In genomic region chr9:18549772-18550171, GRCh38 we compare ENCODE assay signal across 31 cellular contexts.
"Had no signal": no experiment of that assay in that cellular context is flagged by ENCODE, and none has a peak within 500 bp of the region (broad histone marks: within the 10 kb centered on the region; RNA-seq: fewer than 3 reads in every experiment).

No MANE protein-coding gene starts in this region.

- H3K4me3 ChIP-seq: body of pancreas, esophagus muscularis mucosa, gastrocnemius medialis, heart left ventricle had no signal

- H3K4me1 Mint-ChIP-seq: activated CD4-positive, alpha-beta T cell treated with anti-CD3 and anti-CD28 coated beads for 36 hours; activated CD4-positive, alpha-beta T cell treated with anti-CD3 and anti-CD28 coated beads, Interleukin-2, amount 10 ng/mL, durations not matched to agents 24 days and 14 days; T-helper 17 cell had no signal

- H3K27ac ChIP-seq: body of pancreas, esophagus muscularis mucosa, foreskin keratinocyte, gastrocnemius medialis, heart left ventricle had no signal

- H3K9me3 Mint-ChIP-seq: activated CD4-positive, alpha-beta memory T cell treated with anti-CD3 and anti-CD28 coated beads for 36 hours; activated CD4-positive, alpha-beta T cell treated with anti-CD3 and anti-CD28 coated beads, Interleukin-2, amount 10 ng/mL, durations not matched to agents 24 days and 14 days; activated T-cell treated with anti-CD3 and anti-CD28 coated beads, Interleukin-2, amount 50 U/mL, for 24 hours; T-helper 2 cell treated with Interferon-gamma antibody and Interleukin-4, amounts not matched to agents 5 μg/mL and 100 μg/mL, for 36 hours had no signal

- DNase-seq: activated CD4-positive, alpha-beta memory T cell treated with anti-CD3 and anti-CD28 coated beads for 36 hours; activated CD4-positive, alpha-beta T cell treated with anti-CD3 and anti-CD28 coated beads for 36 hours; activated CD4-positive, alpha-beta T cell treated with anti-CD3 and anti-CD28 coated beads, Interleukin-2, amount 10 ng/mL, durations not matched to agents 24 days and 14 days; activated CD4-positive, CD25-positive, alpha-beta regulatory T cell; activated CD4-positive, CD25-positive, alpha-beta regulatory T cell treated with anti-CD3 and anti-CD28 coated beads, Interleukin-2, amount 50 U/mL, for 72 hours; activated CD8-positive, alpha-beta memory T cell treated with anti-CD3 and anti-CD28 coated beads, Interleukin-2, amount 50 U/mL, for 48 hours; activated gamma-delta T cell; activated naive CD4-positive, alpha-beta T cell; activated naive CD4-positive, alpha-beta T cell treated with anti-CD3 and anti-CD28 coated beads, Interleukin-2, amount 50 U/mL, for 16 hours; activated T-cell treated with anti-CD3 and anti-CD28 coated beads for 4 hours; activated T-cell treated with anti-CD3 and anti-CD28 coated beads, Interleukin-2, amount 50 U/mL, for 24 hours; activated T-cell treated with anti-CD3 and anti-CD28 coated beads, Interleukin-2, amount 50 U/mL, for 72 hours; amniotic stem cell; anterior cingulate cortex; body of pancreas; caudate nucleus; cortex of kidney; dermis blood vessel endothelial cell; effector CD4-positive, alpha-beta T cell; effector memory CD8-positive, alpha-beta T cell; erythroblast; gastrocnemius medialis; glutamatergic neuron; heart left ventricle; T-helper 1 cell; T-helper 17 cell; T1000 had no signal

- H3K4me3 Mint-ChIP-seq: activated CD4-positive, alpha-beta memory T cell treated with anti-CD3 and anti-CD28 coated beads for 36 hours; activated CD4-positive, alpha-beta T cell treated with anti-CD3 and anti-CD28 coated beads for 36 hours; activated CD4-positive, alpha-beta T cell treated with anti-CD3 and anti-CD28 coated beads, Interleukin-2, amount 10 ng/mL, durations not matched to agents 24 days and 14 days; activated naive CD8-positive, alpha-beta T cell; activated T-cell treated with anti-CD3 and anti-CD28 coated beads, Interleukin-2, amount 50 U/mL, for 24 hours; activated T-cell treated with anti-CD3 and anti-CD28 coated beads, Interleukin-2, amount 50 U/mL, for 72 hours; effector memory CD8-positive, alpha-beta T cell; T-helper 17 cell; T-helper 2 cell treated with Interferon-gamma antibody and Interleukin-4, amounts not matched to agents 5 μg/mL and 100 μg/mL, for 36 hours had no signal

- H3K36me3 Mint-ChIP-seq: activated CD4-positive, alpha-beta memory T cell treated with anti-CD3 and anti-CD28 coated beads for 36 hours; activated naive CD8-positive, alpha-beta T cell had no signal

- ATAC-seq: activated CD4-positive, alpha-beta T cell treated with anti-CD3 and anti-CD28 coated beads for 36 hours; activated T-cell treated with anti-CD3 and anti-CD28 coated beads, Interleukin-2, amount 50 U/mL, for 72 hours; body of pancreas; effector memory CD8-positive, alpha-beta T cell; foreskin keratinocyte; gastrocnemius medialis; heart left ventricle; T-helper 17 cell had no signal

- H3K27ac Mint-ChIP-seq: activated CD4-positive, alpha-beta memory T cell treated with anti-CD3 and anti-CD28 coated beads for 36 hours; activated CD4-positive, alpha-beta T cell treated with anti-CD3 and anti-CD28 coated beads for 36 hours; activated CD4-positive, alpha-beta T cell treated with anti-CD3 and anti-CD28 coated beads, Interleukin-2, amount 10 ng/mL, durations not matched to agents 24 days and 14 days; activated naive CD8-positive, alpha-beta T cell; activated T-cell treated with anti-CD3 and anti-CD28 coated beads, Interleukin-2, amount 50 U/mL, for 24 hours; activated T-cell treated with anti-CD3 and anti-CD28 coated beads, Interleukin-2, amount 50 U/mL, for 72 hours; effector memory CD8-positive, alpha-beta T cell; T-helper 17 cell; T-helper 2 cell treated with Interferon-gamma antibody and Interleukin-4, amounts not matched to agents 5 μg/mL and 100 μg/mL, for 36 hours had no signal
